ENCODE assay signal across 8 cellular contexts in the genomic region with DNA sequence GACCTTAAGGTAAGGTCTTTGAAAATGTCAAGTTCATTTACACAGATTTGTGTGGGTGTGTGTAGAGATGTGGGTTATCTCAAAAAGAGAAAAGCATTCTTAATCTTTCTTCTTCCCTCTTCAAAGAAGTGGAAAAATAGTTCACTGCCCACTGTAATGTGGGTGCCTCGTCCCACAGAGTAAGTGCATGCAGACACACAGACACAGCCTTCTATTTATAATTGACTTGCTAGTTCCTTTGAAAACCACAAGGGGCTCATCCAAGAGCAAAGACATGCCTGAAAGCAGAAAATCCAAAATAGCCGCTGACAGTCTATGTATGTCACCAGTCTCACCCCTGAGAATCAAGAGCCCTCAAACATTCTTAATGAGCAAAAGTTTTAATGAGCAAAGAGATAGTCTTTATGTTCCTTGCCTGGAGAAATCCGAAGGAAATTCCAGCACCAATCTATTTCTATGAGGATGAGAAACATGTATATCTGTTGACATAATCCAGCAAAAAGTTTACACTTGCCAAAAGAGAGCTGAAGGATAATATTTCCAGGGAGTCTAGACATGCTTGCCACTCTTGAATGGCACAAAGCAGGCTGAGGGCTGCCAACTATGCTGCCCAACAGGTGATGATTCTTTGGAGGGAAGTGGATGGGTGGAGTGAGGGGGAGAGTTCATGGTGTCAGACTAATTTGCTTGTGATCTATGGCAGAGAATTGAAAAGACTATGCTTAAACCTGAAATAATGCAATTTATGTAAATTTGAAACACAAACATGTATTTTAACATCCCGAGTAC.
DNase-seq lines count a peak whose midpoint lies in the region; ATAC-seq, FAIRE-seq and TF ChIP-seq lines count a peak whose summit lies in the region.

No MANE protein-coding gene starts in this region.

- peak; percentile 29 for TF ChIP-seq CTCF in BE2C (IDR thresholded peaks at IDR 0.05; ENCODE audit: low read depth, low read length)
- TF ChIP-seq CTCF in HFFc6 (IDR thresholded peaks at IDR 0.05): peak; percentile 64
- peak; percentile 28 for TF ChIP-seq CTCF in astrocyte (IDR thresholded peaks at IDR 0.05; ENCODE audit: insufficient read depth, low read depth, low read length)

- no peaks in the 10 kb centered on the region for H3K36me3 ChIP-seq in BE2C
- peaks cover 14% of the 10 kb centered on the region for H3K36me3 ChIP-seq in astrocyte (ENCODE audit: insufficient read depth, low read length)
- peaks cover 10% of the 10 kb centered on the region for H3K36me3 ChIP-seq in effector memory CD4-positive, alpha-beta T cell (ENCODE audit: control insufficient read depth, insufficient read depth, low read length)

- no peaks in the 10 kb centered on the region; the same call in 1 of the 2 replicates for H3K27me3 Mint-ChIP-seq in HFFc6 (ENCODE audit: insufficient read depth)
- H3K27me3 Mint-ChIP-seq in astrocyte (ENCODE audit: low read depth, unreplicated experiment): no peaks in the 10 kb centered on the region

- peaks cover 6% of the 10 kb centered on the region for H3K36me3 Mint-ChIP-seq in HFFc6 (ENCODE audit: low read depth)
- peaks cover 10% of the 10 kb centered on the region for H3K36me3 Mint-ChIP-seq in astrocyte (ENCODE audit: low read depth, unreplicated experiment)

- H3K27me3 ChIP-seq in BE2C (no peaks in the 10 kb centered on the region), astrocyte (ENCODE audit: insufficient read depth, low read length) (no peaks in the 10 kb centered on the region)
- no peaks in the 10 kb centered on the region for H3K27me3 ChIP-seq in effector memory CD4-positive, alpha-beta T cell (replicated peaks; ENCODE audit: control insufficient read depth, insufficient read depth, low read length, poor library complexity, severe bottlenecking)

- TF ChIP-seq POLR2A in H54 (IDR thresholded peaks at IDR 0.05; ENCODE audit: low read depth, low read length): no peak

- no peak overlapping the region for H3K4me3 Mint-ChIP-seq in HFFc6
- no peak overlapping the region for H3K4me3 Mint-ChIP-seq in astrocyte (ENCODE audit: unreplicated experiment)

- H3K27ac ChIP-seq in astrocyte (ENCODE audit: low read depth, low read length): no peak overlapping the region
- H3K27ac ChIP-seq in effector memory CD4-positive, alpha-beta T cell (ENCODE audit: insufficient read depth, low read length, poor library complexity, severe bottlenecking): no peak overlapping the region

- no peak overlapping the region for H3K9ac ChIP-seq in astrocyte (ENCODE audit: low read length)

- peaks cover 66% of the 10 kb centered on the region for H4K20me1 ChIP-seq in astrocyte (ENCODE audit: insufficient read depth, low read length)

- H3K4me1 ChIP-seq in BE2C (no peaks in the 10 kb centered on the region), astrocyte (ENCODE audit: insufficient read depth, low read length) (peaks cover 37% of the 10 kb centered on the region)
- H3K4me1 ChIP-seq in effector memory CD4-positive, alpha-beta T cell (ENCODE audit: control insufficient read depth, insufficient read depth, low read length, poor library complexity, severe bottlenecking): peaks cover 11% of the 10 kb centered on the region

- H3K4me3 ChIP-seq in BE2C (ENCODE audit: low read depth, low read length) (no peak overlapping the region), astrocyte (ENCODE audit: insufficient read depth, low read depth, low read length) (no peak overlapping the region)
- no peak overlapping the region for H3K4me3 ChIP-seq in effector memory CD4-positive, alpha-beta T cell (ENCODE audit: insufficient read depth, low read depth, low read length, poor library complexity, severe bottlenecking)

- H3K27ac Mint-ChIP-seq in HFFc6: no peak overlapping the region
- H3K27ac Mint-ChIP-seq in astrocyte (ENCODE audit: unreplicated experiment): peak overlapping the region; percentile 43

- H3K79me2 ChIP-seq in astrocyte (ENCODE audit: insufficient read depth, low read length): peaks cover 17% of the 10 kb centered on the region

- no peaks in the 10 kb centered on the region for H3K9me3 ChIP-seq in BE2C
- no peaks in the 10 kb centered on the region for H3K9me3 ChIP-seq in astrocyte (ENCODE audit: insufficient read depth, low read depth, low read length)
- no peaks in the 10 kb centered on the region for H3K9me3 ChIP-seq in effector memory CD4-positive, alpha-beta T cell (ENCODE audit: control insufficient read depth, low read length)

- DNase-seq in BE2C (no peak), HFFc6 (peak; percentile 35), astrocyte (ENCODE audit: low read depth) (peak; percentile 36), medulla oblongata (ENCODE audit: extremely low spot score) (peak; percentile 19), H54 (ENCODE audit: insufficient read length, low spot score) (no peak), urothelium cell line (ENCODE audit: low spot score) (no peak)
- DNase-seq in effector memory CD4-positive, alpha-beta T cell: no peak

- no peak for ATAC-seq in HG03520 (IDR thresholded peaks at IDR 0.05; ENCODE audit: unreplicated experiment)

- no peak overlapping the region for H3K4me2 ChIP-seq in astrocyte (ENCODE audit: low read length)

- no peak for FAIRE-seq in astrocyte (lab: Jason Lieb, UNC)
- no peak for FAIRE-seq in H54 (lab: Jason Lieb, UNC)
- no peak for FAIRE-seq in urothelium cell line (lab: Jason Lieb, UNC)

- no peaks in the 10 kb centered on the region for H3K9me3 Mint-ChIP-seq in HFFc6
- H3K9me3 Mint-ChIP-seq in astrocyte (ENCODE audit: unreplicated experiment): no peaks in the 10 kb centered on the region

- H2AFZ ChIP-seq in astrocyte (ENCODE audit: low read depth, low read length): no peak overlapping the region

- H3K4me1 Mint-ChIP-seq in HFFc6 (ENCODE audit: low read depth) (peaks cover 43% of the 10 kb centered on the region), astrocyte (ENCODE audit: low read depth, unreplicated experiment) (peaks cover 49% of the 10 kb centered on the region)

Comparison
In these comparisons a context has a peak if more than half of its experiments do, and no peak if none do; other contexts are left out.
1. DNase-seq: peak in HFFc6 (single experiment), astrocyte (single experiment) and medulla oblongata (single experiment); none in BE2C (single experiment), H54 (single experiment), urothelium cell line (single experiment) and effector memory CD4-positive, alpha-beta T cell (0 of 3).
2. Peak in every context shown above with its lines, with median percentiles within 50 percentile points of each other: CTCF ChIP-seq.